In the genomic region with DNA sequence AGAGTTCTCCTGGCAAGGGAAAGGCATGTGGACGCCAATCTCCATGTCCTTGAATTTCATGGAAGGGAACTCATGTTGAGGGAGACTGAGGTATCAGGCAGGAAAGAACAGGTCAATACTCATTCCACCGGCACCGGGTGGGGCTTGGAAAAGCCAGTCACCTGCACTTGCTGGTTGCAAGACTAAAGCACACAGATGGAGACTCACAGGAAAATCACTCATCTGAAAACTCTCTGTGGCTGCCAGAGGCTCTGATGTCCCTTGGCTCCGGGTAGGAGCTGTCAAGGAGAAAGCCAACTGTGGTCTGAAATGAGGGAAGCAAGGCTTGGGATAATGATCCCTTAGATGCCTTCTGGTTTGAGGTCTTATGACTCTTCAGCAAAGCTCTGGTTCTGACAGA, we compare ENCODE assay signal across 18 cellular contexts. TPM values are rescaled to one million over a fixed set of nuclear protein-coding genes. Genes with fewer than 3 reads are reported as not detected.
A peak's percentile ranks its signal among the peaks of the same experiment; 100 is the strongest.
DNase-seq lines count a peak whose midpoint lies in the region; ATAC-seq, FAIRE-seq and TF ChIP-seq lines count a peak whose summit lies in the region.
"Had no signal": no experiment of that assay in that cellular context is flagged by ENCODE, and none has a peak within 500 bp of the region (broad histone marks: within the 10 kb centered on the region; RNA-seq: fewer than 3 reads in every experiment).

No MANE protein-coding gene starts in this region.

- H3K4me3 ChIP-seq in pancreas (no peak overlapping the region), adrenal gland (no peak overlapping the region), MG63 (no peak overlapping the region)
- H3K4me3 ChIP-seq: BLaER1, HAP-1 had no signal

- H3K9me3 ChIP-seq in pancreas, result no peaks in the 10 kb centered on the region
- no peaks in the 10 kb centered on the region for H3K9me3 ChIP-seq in adrenal gland (replicated peaks in 1 of 3)
- H3K9me3 ChIP-seq in MG63, result no peaks in the 10 kb centered on the region
- H3K9me3 ChIP-seq: BLaER1, Caco-2, HAP-1 had no signal

- H3K27ac ChIP-seq in pancreas (no peak overlapping the region), adrenal gland (no peak overlapping the region), RWPE1 (no peak overlapping the region)
- H3K27ac ChIP-seq: BLaER1, HL-60 had no signal

- DNase-seq in G401 (ENCODE audit: low spot score), result peak; percentile 88
- DNase-seq in NCI-H446 treated with DMSO at 0.1 percent for 48 hours (lab: John Stamatoyannopoulos, UW), result peak; percentile 80
- DNase-seq in cerebellum (ENCODE audit: low spot score), result peak; percentile 84
- no peak for DNase-seq in pancreas
- DNase-seq in adrenal gland, result no peak
- DNase-seq in RWPE1 (ENCODE audit: low spot score), result no peak
- no peak for DNase-seq in MG63
- no peak for DNase-seq in stimulated activated effector memory CD8-positive, alpha-beta T cell treated with anti-CD3 and anti-CD28 coated beads, Interleukin-12 subunit alpha, Interleukin-12 subunit beta, amount 100 ng/mL, for 72 hours (ENCODE audit: low spot score in 2 of 2)
- DNase-seq: 8988T; AML-193; Caco-2; CD8-positive, alpha-beta memory T cell; DND-41; GF-D8 had no signal

- H3K36me3 ChIP-seq in pancreas (no peaks in the 10 kb centered on the region), adrenal gland (replicated peaks in 1 of 2) (no peaks in the 10 kb centered on the region), MG63 (no peaks in the 10 kb centered on the region)
- H3K36me3 ChIP-seq: BLaER1, HAP-1 had no signal

- H3K27me3 ChIP-seq in pancreas, result no peaks in the 10 kb centered on the region
- H3K27me3 ChIP-seq in adrenal gland, result no peaks in the 10 kb centered on the region
- H3K27me3 ChIP-seq in MG63, result no peaks in the 10 kb centered on the region
- H3K27me3 ChIP-seq: BLaER1 had no signal

- TF ChIP-seq CTCF in pancreas (IDR thresholded peaks at IDR 0.05), result no peak
- TF ChIP-seq CTCF in adrenal gland (IDR thresholded peaks at IDR 0.05), result no peak
- TF ChIP-seq CTCF in RWPE1 (conservative IDR thresholded peaks at IDR 0.05; ENCODE audit: low read depth), result no peak

- FAIRE-seq in pancreas (lab: Jason Lieb, UNC), result no peak
- FAIRE-seq: H1 had no signal

- no peaks in the 10 kb centered on the region for H3K36me3 Mint-ChIP-seq in stimulated activated effector memory CD8-positive, alpha-beta T cell treated with anti-CD3 and anti-CD28 coated beads, Interleukin-12 subunit alpha, Interleukin-12 subunit beta, amount 100 ng/mL, for 72 hours
- H3K36me3 Mint-ChIP-seq: CD8-positive, alpha-beta memory T cell had no signal

- no peaks in the 10 kb centered on the region for H3K4me1 Mint-ChIP-seq in stimulated activated effector memory CD8-positive, alpha-beta T cell treated with anti-CD3 and anti-CD28 coated beads, Interleukin-12 subunit alpha, Interleukin-12 subunit beta, amount 100 ng/mL, for 72 hours
- H3K4me1 Mint-ChIP-seq: CD8-positive, alpha-beta memory T cell had no signal

- no peak overlapping the region for H3K4me3 Mint-ChIP-seq in stimulated activated effector memory CD8-positive, alpha-beta T cell treated with anti-CD3 and anti-CD28 coated beads, Interleukin-12 subunit alpha, Interleukin-12 subunit beta, amount 100 ng/mL, for 72 hours
- H3K4me3 Mint-ChIP-seq: CD8-positive, alpha-beta memory T cell had no signal

- H3K4me1 ChIP-seq in pancreas, result no peaks in the 10 kb centered on the region
- H3K4me1 ChIP-seq in adrenal gland (replicated peaks in 1 of 2), result no peaks in the 10 kb centered on the region
- H3K4me1 ChIP-seq: Caco-2 had no signal

- POLR2A ChIA-PET in RWPE1 (lab: Yijun Ruan, JAX; ENCODE audit: low non-redundant PET), result no interaction called here

- no peaks in the 10 kb centered on the region for H3K9me3 Mint-ChIP-seq in stimulated activated effector memory CD8-positive, alpha-beta T cell treated with anti-CD3 and anti-CD28 coated beads, Interleukin-12 subunit alpha, Interleukin-12 subunit beta, amount 100 ng/mL, for 72 hours
- H3K9me3 Mint-ChIP-seq: CD8-positive, alpha-beta memory T cell had no signal

- no peak overlapping the region for H3K27ac Mint-ChIP-seq in stimulated activated effector memory CD8-positive, alpha-beta T cell treated with anti-CD3 and anti-CD28 coated beads, Interleukin-12 subunit alpha, Interleukin-12 subunit beta, amount 100 ng/mL, for 72 hours
- H3K27ac Mint-ChIP-seq: CD8-positive, alpha-beta memory T cell had no signal

- 2 to 17% methylated on average over 4 of the region's 4 CpGs for WGBS in pancreas, 2 donors
- WGBS in adrenal gland, 4 donors, result 61 to 67% (median 66%) methylated on average over 4 of the region's 4 CpGs

- in situ Hi-C loops in G401 (cut with HindIII; ENCODE audit: low sequenced_read_pairs), result no loop called here

- ATAC-seq in pancreas, result peak in 3 of 4 donors; percentile 50 to 56 (median 54)
- ATAC-seq in stimulated activated effector memory CD8-positive, alpha-beta T cell treated with anti-CD3 and anti-CD28 coated beads, Interleukin-12 subunit alpha, Interleukin-12 subunit beta, amount 100 ng/mL, for 72 hours, result no peak

- TF ChIP-seq POLR2A in adrenal gland (IDR thresholded peaks at IDR 0.05), result no peak

- intact Hi-C loops in pancreas (cut with DNase I) (no loop called here), adrenal gland (cut with DNase I) (no loop called here)

- CTCF ChIA-PET in RWPE1 (lab: Yijun Ruan, JAX), result interaction anchor here (0.7 kb wide), 1 partner anchor 61 kb away, joined by 3 read pairs; no protein-coding TSS in a partner anchor

RNA-seq across cellular contexts. Expression of gene CGNL1, which starts 8.7 kb away (rescaled TPM):
- 91.2 and 121 TPM in 2 replicates for total RNA-seq in G401 (2014; rRNA removed; shearing (Covaris generic))
- total RNA-seq in cerebellum (4.9 TPM), pancreas (10 to 100 TPM; 21.3 to 35.8 (median 25.5) TPM), adrenal gland (10 to 100 TPM; 17.7 to 49.5 (median 27.0) TPM)
- polyA plus RNA-seq in pancreas (10 to 100 TPM in 1 of 2 donors, 1 to 10 TPM in 1; 7.3 to 12.6 TPM), adrenal gland (10 to 100 TPM in 2 of 3 donors, 1 to 10 TPM in 1; 5.5 to 25.0 (median 15.6) TPM)
- total RNA-seq in MG63 (2014; rRNA removed; shearing (Covaris generic); ENCODE audit: low replicate concordance), result 0.03 TPM in 1 of 2 replicates, not detected in the other
- total RNA-seq: CD8-positive, alpha-beta memory T cell had no signal
- polyA plus RNA-seq: CD8-positive, alpha-beta memory T cell had no signal

Comparison
In these comparisons a context has a peak if more than half of its experiments do, and no peak if none do; other contexts are left out.
1. DNase-seq: peak in G401 (single experiment), NCI-H446 treated with DMSO at 0.1 percent for 48 hours (single experiment) and cerebellum (single experiment); none in pancreas (0 of 6), adrenal gland (0 of 7), RWPE1 (single experiment), MG63 (single experiment) and stimulated activated effector memory CD8-positive, alpha-beta T cell treated with anti-CD3 and anti-CD28 coated beads, Interleukin-12 subunit alpha, Interleukin-12 subunit beta, amount 100 ng/mL, for 72 hours (0 of 2).